ENCODE assay signal across 21 cellular contexts in genomic region chr5:160488394-160488943, GRCh38.
"Had no signal": no experiment of that assay in that cellular context is flagged by ENCODE, and none has a peak within 500 bp of the region (broad histone marks: within the 10 kb centered on the region; RNA-seq: fewer than 3 reads in every experiment).

No MANE protein-coding gene starts in this region.

- H3K27ac Mint-ChIP-seq: naive B cell, nephron progenitor cell had no signal

- H3K27ac ChIP-seq: epithelial cell of prostate, esophagus muscularis mucosa, gastrocnemius medialis, heart right ventricle, neutrophil, sigmoid colon, stomach, thoracic aorta, transverse colon had no signal

- H3K4me3 ChIP-seq: esophagus muscularis mucosa, gastrocnemius medialis, heart right ventricle, sigmoid colon, skin epidermis, stomach, thoracic aorta, transverse colon had no signal

- DNase-seq: effector memory CD4-positive, alpha-beta T cell; gastrocnemius medialis; heart right ventricle; hypothalamus; kidney glomerular epithelial cell; mesendoderm; naive B cell; nephron progenitor cell; posterior cingulate gyrus; sigmoid colon; stimulated activated CD4-positive, alpha-beta T cell treated with anti-CD3 and anti-CD28 coated beads, Interleukin-2, amount 100 ng/mL, for 24 hours; stimulated activated CD4-positive, alpha-beta T cell treated with anti-CD3 and anti-CD28 coated beads, Interleukin-4, amount 100 ng/mL, for 4 hours; stimulated activated naive CD4-positive, alpha-beta T cell; stomach; substantia nigra; transverse colon had no signal

- H3K9me3 ChIP-seq: esophagus muscularis mucosa, gastrocnemius medialis, heart right ventricle, neutrophil, sigmoid colon, stomach, thoracic aorta, transverse colon had no signal

- H3K4me1 ChIP-seq: esophagus muscularis mucosa, gastrocnemius medialis, sigmoid colon, stomach, transverse colon had no signal

- H3K36me3 Mint-ChIP-seq: naive B cell had no signal

- H3K36me3 ChIP-seq: esophagus muscularis mucosa, gastrocnemius medialis, neutrophil, sigmoid colon, thoracic aorta, transverse colon had no signal

- ATAC-seq: gastrocnemius medialis, heart right ventricle had no signal

- H3K4me3 Mint-ChIP-seq: naive B cell, nephron progenitor cell had no signal

- H3K9me3 Mint-ChIP-seq: naive B cell, nephron progenitor cell had no signal

- H3K27me3 ChIP-seq: gastrocnemius medialis, neutrophil, sigmoid colon, transverse colon had no signal
